Comparison of ENCODE assay signal across 20 cellular contexts in the genomic region with DNA sequence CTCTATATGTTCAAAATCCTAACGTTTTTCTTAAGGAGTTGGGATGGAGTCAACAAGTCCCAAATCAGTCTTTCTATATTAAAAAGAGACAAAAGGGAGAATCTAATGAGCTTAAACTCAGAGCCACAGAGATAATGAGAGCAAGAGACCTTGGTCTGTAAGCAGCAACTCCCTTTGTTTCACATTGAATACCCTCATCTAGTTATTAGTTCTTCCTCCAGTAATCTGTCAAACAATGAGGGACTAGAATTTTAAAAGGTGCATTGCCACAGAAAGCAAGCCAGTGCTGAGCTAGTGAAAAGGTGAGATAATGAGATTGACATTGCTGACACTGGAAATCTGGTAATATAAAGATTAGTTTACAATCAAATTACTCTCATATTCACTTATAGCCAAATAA.
DNase-seq lines count a peak whose midpoint lies in the region; ATAC-seq and TF ChIP-seq lines count a peak whose summit lies in the region.
"Had no signal": no experiment of that assay in that cellular context is flagged by ENCODE, and none has a peak within 500 bp of the region (broad histone marks: within the 10 kb centered on the region; RNA-seq: fewer than 3 reads in every experiment).

No MANE protein-coding gene starts in this region.

- TF ChIP-seq CTCF in VCaP (conservative IDR thresholded peaks at IDR 0.05) = no peak

- peak overlapping the region; percentile 43 for H3K27ac ChIP-seq in VCaP
- H3K27ac ChIP-seq: A549, HL-60 had no signal

- peak; percentile 67 for DNase-seq in NCI-H2171 treated with DMSO at 0.1 percent for 48 hours (lab: John Stamatoyannopoulos, UW)
- no peak for DNase-seq in NCI-H2171 (lab: John Stamatoyannopoulos, UW)
- DNase-seq in NCI-H82 (lab: John Stamatoyannopoulos, UW) = peak; percentile 76
- no peak for DNase-seq in SHP77 (lab: John Stamatoyannopoulos, UW)
- DNase-seq: Caco-2; CD4-positive, alpha-beta T cell; DMS53; EL; IMR-90; NCI-H1048; NCI-H187; SHP77 treated with DMSO at 0.1 percent for 48 hours; SK-N-SH; T-cell had no signal

- no peak for ATAC-seq in HG02798 (IDR thresholded peaks at IDR 0.05; ENCODE audit: poor library complexity, unreplicated experiment)
- no peak for ATAC-seq in GM18502 (IDR thresholded peaks at IDR 0.05; ENCODE audit: poor library complexity, unreplicated experiment)
- ATAC-seq: A549, GM12878, T-cell had no signal

Comparison
In these comparisons a context has a peak if more than half of its experiments do, and no peak if none do; other contexts are left out.
1. DNase-seq: peak in NCI-H2171 treated with DMSO at 0.1 percent for 48 hours (single experiment) and NCI-H82 (single experiment); none in NCI-H2171 (single experiment) and SHP77 (0 of 2).